8 cellular contexts compared by ENCODE assay signal in the genomic region with DNA sequence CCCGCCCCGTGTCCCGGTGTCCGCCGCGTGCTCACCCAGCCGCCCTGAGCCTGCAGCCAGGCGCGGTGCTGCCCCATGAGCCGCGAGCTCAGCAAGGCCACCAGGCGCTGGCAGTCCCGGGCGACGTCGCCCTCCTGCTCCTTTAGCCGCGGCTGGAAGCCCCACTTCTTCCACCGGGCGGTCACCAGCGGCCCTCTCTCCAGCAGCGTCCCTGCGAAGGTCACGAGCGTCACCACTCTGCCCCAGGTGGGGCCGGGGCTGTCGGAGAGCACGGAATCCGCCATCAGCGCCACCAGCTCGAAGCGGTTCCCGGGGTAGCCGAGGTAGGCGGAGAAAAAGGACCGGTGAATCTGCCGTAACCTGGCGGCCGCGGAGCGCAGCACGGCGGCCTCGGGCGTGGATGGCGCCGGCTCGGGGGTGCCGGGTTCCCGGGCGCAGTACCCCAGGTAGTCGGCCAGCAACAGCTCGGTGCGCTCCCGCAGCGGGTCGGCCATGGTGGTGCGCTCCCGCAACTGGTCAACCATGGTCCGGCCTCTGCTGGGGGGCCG. TPM values are rescaled to one million over a fixed set of nuclear protein-coding genes. Genes with fewer than 3 reads are reported as not detected.
DNase-seq lines count a peak whose midpoint lies in the region; TF ChIP-seq lines count a peak whose summit lies in the region.

No MANE protein-coding gene starts in this region.

- CTCF ChIA-PET in CD4-positive, alpha-beta memory T cell (lab: Charles Lee; ENCODE audit: partially characterized antibody): no interaction called here

- peak; percentile 37 to 51 (median 50) for DNase-seq in CD4-positive, alpha-beta memory T cell
- peak; percentile 26 for DNase-seq in activated T-helper 9 cell treated with anti-CD3 and anti-CD28 coated beads, Interleukin-2, amount 50 U/mL, for 16 hours (ENCODE audit: low read depth)
- no peak for DNase-seq in left ventricle myocardium inferior
- DNase-seq in stimulated activated CD4-positive, alpha-beta T cell treated with anti-CD3 and anti-CD28 coated beads, Interleukin-1b, Interleukin-23, amount 100 ng/mL, for 24 hours (ENCODE audit: low read depth in 4 of 4, low spot score in 1 of 4): peak in 3 of 4 experiments; percentile 9 to 30 (median 29)
- no peak for DNase-seq in foreskin melanocyte
- DNase-seq in NAMALWA (ENCODE audit: low spot score): no peak
- no peak for DNase-seq in RKO (ENCODE audit: low spot score)

- H3K27ac ChIP-seq in CD4-positive, alpha-beta memory T cell (ENCODE audit: low read depth, low read length): no peak overlapping the region
- H3K27ac ChIP-seq in left ventricle myocardium inferior (replicated peaks): no peak overlapping the region

- no peaks in the 10 kb centered on the region for H3K36me3 Mint-ChIP-seq in CD4-positive, alpha-beta memory T cell
- H3K36me3 Mint-ChIP-seq in IgD-negative memory B cell: no peaks in the 10 kb centered on the region

- H3K4me3 Mint-ChIP-seq in CD4-positive, alpha-beta memory T cell: peak overlapping the region; percentile 71 to 86 (median 78)
- H3K4me3 Mint-ChIP-seq in IgD-negative memory B cell: peak overlapping the region in 3 of 4 donors; percentile 79 to 91 (median 87)

- H3K4me1 ChIP-seq in CD4-positive, alpha-beta memory T cell (ENCODE audit: insufficient read depth, low read length): peaks cover 18% of the 10 kb centered on the region
- H3K4me1 ChIP-seq in left ventricle myocardium inferior: peaks cover 9% of the 10 kb centered on the region

- no peaks in the 10 kb centered on the region for H3K36me3 ChIP-seq in CD4-positive, alpha-beta memory T cell (ENCODE audit: insufficient read depth, low read length)
- H3K36me3 ChIP-seq in left ventricle myocardium inferior: no peaks in the 10 kb centered on the region

- H3K4me1 Mint-ChIP-seq in CD4-positive, alpha-beta memory T cell: peaks cover 10 to 16% (median 12%) of the 10 kb centered on the region in 4 donors
- H3K4me1 Mint-ChIP-seq in IgD-negative memory B cell: peaks cover 10 to 14% (median 11%) of the 10 kb centered on the region in 3 donors

- no peak for TF ChIP-seq CTCF in left ventricle myocardium inferior (IDR thresholded peaks at IDR 0.05; ENCODE audit: borderline replicate concordance)

- intact Hi-C loops in CD4-positive, alpha-beta memory T cell (cut with micrococcal nuclease): no loop called here
- intact Hi-C loops in left ventricle myocardium inferior (cut with micrococcal nuclease): no loop called here

- H3K9me3 ChIP-seq in CD4-positive, alpha-beta memory T cell (ENCODE audit: control insufficient read depth in 1 of 2, low read length in 2 of 2): no peaks in the 10 kb centered on the region
- no peaks in the 10 kb centered on the region for H3K9me3 ChIP-seq in left ventricle myocardium inferior (replicated peaks)

- H3K4me3 ChIP-seq in CD4-positive, alpha-beta memory T cell (ENCODE audit: low read length in 2 of 2): peak overlapping the region; percentile 10 to 38
- peak overlapping the region; percentile 62 for H3K4me3 ChIP-seq in left ventricle myocardium inferior

- POLR2A ChIA-PET in CD4-positive, alpha-beta memory T cell (lab: Charles Lee; ENCODE audit: partially characterized antibody): interaction anchor here (0.8 to 1.9 kb wide), 2 partner anchors 67 to 92 kb away, joined by 3 to 6 read pairs; no protein-coding TSS in a partner anchor

- peaks cover 0 to 2% (median 0%) of the 10 kb centered on the region in 8 donors for H3K9me3 Mint-ChIP-seq in CD4-positive, alpha-beta memory T cell
- H3K9me3 Mint-ChIP-seq in IgD-negative memory B cell: no peaks in the 10 kb centered on the region

- peak overlapping the region in 1 of 7 donors; percentile 57 for H3K27ac Mint-ChIP-seq in CD4-positive, alpha-beta memory T cell
- no peak overlapping the region for H3K27ac Mint-ChIP-seq in IgD-negative memory B cell

- H3K27me3 ChIP-seq in CD4-positive, alpha-beta memory T cell (ENCODE audit: insufficient read depth, low read length): no peaks in the 10 kb centered on the region
- H3K27me3 ChIP-seq in left ventricle myocardium inferior (ENCODE audit: low read depth): peaks cover 55% of the 10 kb centered on the region

- H3K27me3 Mint-ChIP-seq in CD4-positive, alpha-beta memory T cell: peaks cover 6 to 20% of the 10 kb centered on the region in 2 donors
- peaks cover 14% of the 10 kb centered on the region for H3K27me3 Mint-ChIP-seq in IgD-negative memory B cell

RNA-seq across cellular contexts. Expression of gene BCL2L10, which starts 0.3 kb away (rescaled TPM):
- under 1 TPM; 0.42 to 0.84 TPM for total RNA-seq in CD4-positive, alpha-beta memory T cell
- not detected for polyA plus RNA-seq in CD4-positive, alpha-beta memory T cell
- polyA plus RNA-seq in IgD-negative memory B cell: 0.59 TPM
- not detected for total RNA-seq in left ventricle myocardium inferior

Comparison
In these comparisons a context has a peak if more than half of its experiments do, and no peak if none do; other contexts are left out.
1. DNase-seq: peak in CD4-positive, alpha-beta memory T cell (5 of 5), activated T-helper 9 cell treated with anti-CD3 and anti-CD28 coated beads, Interleukin-2, amount 50 U/mL, for 16 hours (single experiment) and stimulated activated CD4-positive, alpha-beta T cell treated with anti-CD3 and anti-CD28 coated beads, Interleukin-1b, Interleukin-23, amount 100 ng/mL, for 24 hours (3 of 4); none in left ventricle myocardium inferior (single experiment), foreskin melanocyte (single experiment), NAMALWA (single experiment) and RKO (single experiment).